ENCODE assay signal across 23 cellular contexts in genomic region chr2:42788478-42788793, GRCh38. TPM values are rescaled to one million over a fixed set of nuclear protein-coding genes. Genes with fewer than 3 reads are reported as not detected.
"Had no signal": no experiment of that assay in that cellular context is flagged by ENCODE, and none has a peak within 500 bp of the region (broad histone marks: within the 10 kb centered on the region; RNA-seq: fewer than 3 reads in every experiment).

No MANE protein-coding gene starts in this region.

- H3K4me3 ChIP-seq: mucosa of descending colon, psoas muscle, spleen, stomach, thoracic aorta, transverse colon had no signal

- H3K27me3 ChIP-seq: transverse colon had no signal

- H3K4me1 ChIP-seq: psoas muscle had no signal

- ATAC-seq: mucosa of descending colon, psoas muscle, sciatic nerve had no signal

- H3K27ac ChIP-seq: psoas muscle, spleen, thoracic aorta, transverse colon had no signal

- H3K9me3 ChIP-seq: mucosa of descending colon, psoas muscle, spleen, stomach, thoracic aorta, transverse colon had no signal

- H3K27ac Mint-ChIP-seq: endodermal cell had no signal

- H3K36me3 ChIP-seq: thoracic aorta, transverse colon had no signal

- DNase-seq: cerebellar nuclear complex; effector CD4-positive, alpha-beta T cell; foreskin melanocyte; hippocampal formation; kidney glomerular epithelial cell; mammary epithelial cell; mucosa of descending colon; naive thymus-derived CD8-positive, alpha-beta T cell; psoas muscle; retina; spleen; stimulated activated CD4-positive, alpha-beta T cell treated with anti-CD3 and anti-CD28 coated beads, Interleukin-15, amount 100 ng/mL, for 24 hours; stimulated activated CD4-positive, alpha-beta T cell treated with anti-CD3 and anti-CD28 coated beads, Interleukin-1b, Interleukin-23, amount 100 ng/mL, for 48 hours; stimulated activated CD4-positive, alpha-beta T cell treated with anti-CD3 and anti-CD28 coated beads, Interleukin-4, amount 100 ng/mL, for 24 hours; stimulated activated naive CD4-positive, alpha-beta T cell; stomach; substantia nigra; transverse colon had no signal

- H3K4me3 Mint-ChIP-seq: endodermal cell had no signal

- H3K9me3 Mint-ChIP-seq: endodermal cell had no signal

RNA-seq across cellular contexts. Expression of gene HAAO, which starts 3.9 kb away (rescaled TPM):
- total RNA-seq: dermis microvascular lymphatic vessel endothelial cell had no signal
- polyA plus RNA-seq: mammary epithelial cell had no signal

RNA-seq across cellular contexts. Expression of gene OXER1, which starts 24.5 kb away (rescaled TPM):
- total RNA-seq: dermis microvascular lymphatic vessel endothelial cell, osteoblast had no signal
- polyA plus RNA-seq: mammary epithelial cell had no signal
